Comparison of ENCODE assay signal across 8 cellular contexts in genomic region chr12:123269980-123270379, GRCh38. TPM values are rescaled to one million over a fixed set of nuclear protein-coding genes. Genes with fewer than 3 reads are reported as not detected.
A peak's percentile ranks its signal among the peaks of the same experiment; 100 is the strongest.
DNase-seq lines count a peak whose midpoint lies in the region; ATAC-seq lines count a peak whose summit lies in the region.

No MANE protein-coding gene starts in this region.

- peak in 1 of 2 donors; percentile 27 for DNase-seq in activated T-cell treated with anti-CD3 and anti-CD28 coated beads, Interleukin-2, amount 50 U/mL, for 72 hours
- no peak for DNase-seq in activated T-cell treated with anti-CD3 and anti-CD28 coated beads for 4 hours
- DNase-seq in iPS DF 6.9 (ENCODE audit: low read depth, low spot score): no peak
- DNase-seq in skeletal muscle cell (ENCODE audit: low read depth): no peak
- DNase-seq in NCI-H2196 (lab: John Stamatoyannopoulos, UW; ENCODE audit: unreplicated experiment): no peak
- DNase-seq in hippocampal formation (lab: John Stamatoyannopoulos, UW): no peak
- no peak for DNase-seq in cerebellum (ENCODE audit: low spot score)

- H3K27me3 ChIP-seq in iPS DF 6.9 (ENCODE audit: control insufficient read depth, insufficient read depth, low read length): no peaks in the 10 kb centered on the region

- no peak for ATAC-seq in activated T-cell treated with anti-CD3 and anti-CD28 coated beads, Interleukin-2, amount 50 U/mL, for 72 hours (replicated peaks in 1 of 2)
- no peak for ATAC-seq in activated T-helper 17 cell treated with anti-CD3 and anti-CD28 coated beads, Interleukin-2, amount 50 U/mL, for 72 hours (replicated peaks)

- peaks cover 0 to 1% of the 10 kb centered on the region in 2 donors for H3K36me3 Mint-ChIP-seq in activated T-cell treated with anti-CD3 and anti-CD28 coated beads, Interleukin-2, amount 50 U/mL, for 72 hours (ENCODE audit: insufficient read depth in 2 of 2)
- no peaks in the 10 kb centered on the region for H3K36me3 Mint-ChIP-seq in activated T-helper 17 cell treated with anti-CD3 and anti-CD28 coated beads, Interleukin-2, amount 50 U/mL, for 72 hours (ENCODE audit: low read depth)

- H3K4me1 Mint-ChIP-seq in activated T-cell treated with anti-CD3 and anti-CD28 coated beads, Interleukin-2, amount 50 U/mL, for 72 hours (ENCODE audit: low read depth): peaks cover 28% of the 10 kb centered on the region
- H3K4me1 Mint-ChIP-seq in activated T-helper 17 cell treated with anti-CD3 and anti-CD28 coated beads, Interleukin-2, amount 50 U/mL, for 72 hours: no peaks in the 10 kb centered on the region

- H3K36me3 ChIP-seq in iPS DF 6.9 (ENCODE audit: control insufficient read depth, insufficient read depth, low read length): 0 out of 2 replicates have a peak, but pooled peaks cover 8% of the 10 kb centered on the region

- H3K27me3 Mint-ChIP-seq in activated T-cell treated with anti-CD3 and anti-CD28 coated beads, Interleukin-2, amount 50 U/mL, for 72 hours (ENCODE audit: low read depth): no peaks in the 10 kb centered on the region
- H3K27me3 Mint-ChIP-seq in activated T-helper 17 cell treated with anti-CD3 and anti-CD28 coated beads, Interleukin-2, amount 50 U/mL, for 72 hours: no peaks in the 10 kb centered on the region

- H3K27ac ChIP-seq in iPS DF 6.9 (ENCODE audit: low read length): no peak overlapping the region

- H3K9me3 Mint-ChIP-seq in activated T-cell treated with anti-CD3 and anti-CD28 coated beads, Interleukin-2, amount 50 U/mL, for 72 hours: no peaks in the 10 kb centered on the region
- H3K9me3 Mint-ChIP-seq in activated T-helper 17 cell treated with anti-CD3 and anti-CD28 coated beads, Interleukin-2, amount 50 U/mL, for 72 hours: no peaks in the 10 kb centered on the region

- H3K4me3 ChIP-seq in iPS DF 6.9 (ENCODE audit: low read length) (peak overlapping the region; percentile 92), skeletal muscle cell (ENCODE audit: low read depth, low read length) (peak overlapping the region; percentile 82)

- no peaks in the 10 kb centered on the region for H3K9me3 ChIP-seq in iPS DF 6.9 (ENCODE audit: control insufficient read depth, insufficient read depth, low read length)

- no CpG with 5 or more reads among the region's 10 CpGs for WGBS in iPS DF 6.9 (ENCODE audit: insufficient coverage, insufficient read length)

- H3K4me3 Mint-ChIP-seq in activated T-cell treated with anti-CD3 and anti-CD28 coated beads, Interleukin-2, amount 50 U/mL, for 72 hours: peak overlapping the region; percentile 88 to 89
- H3K4me3 Mint-ChIP-seq in activated T-helper 17 cell treated with anti-CD3 and anti-CD28 coated beads, Interleukin-2, amount 50 U/mL, for 72 hours: peak overlapping the region; percentile 84

- peaks cover 14% of the 10 kb centered on the region for H3K4me1 ChIP-seq in iPS DF 6.9 (ENCODE audit: control insufficient read depth, insufficient read depth, low read length)

- H3K27ac Mint-ChIP-seq in activated T-cell treated with anti-CD3 and anti-CD28 coated beads, Interleukin-2, amount 50 U/mL, for 72 hours: no peak overlapping the region
- peak overlapping the region; percentile 68 for H3K27ac Mint-ChIP-seq in activated T-helper 17 cell treated with anti-CD3 and anti-CD28 coated beads, Interleukin-2, amount 50 U/mL, for 72 hours

RNA-seq across cellular contexts. Expression of gene CDK2AP1, which starts 1.7 kb away (rescaled TPM):
- total RNA-seq in activated T-cell treated with anti-CD3 and anti-CD28 coated beads, Interleukin-2, amount 50 U/mL, for 72 hours: 10 to 100 TPM; 37.8 to 40.0 TPM
- total RNA-seq in activated T-helper 17 cell treated with anti-CD3 and anti-CD28 coated beads, Interleukin-2, amount 50 U/mL, for 72 hours: 10 to 100 TPM; 25.1 to 41.9 TPM
- total RNA-seq in cerebellum: 84.7 TPM

RNA-seq across cellular contexts. Expression of gene MTRFR, which starts 36.7 kb away (rescaled TPM):
- 10 to 100 TPM; 34.0 to 36.6 TPM for total RNA-seq in activated T-cell treated with anti-CD3 and anti-CD28 coated beads, Interleukin-2, amount 50 U/mL, for 72 hours
- total RNA-seq in activated T-helper 17 cell treated with anti-CD3 and anti-CD28 coated beads, Interleukin-2, amount 50 U/mL, for 72 hours: 10 to 100 TPM; 26.8 to 32.3 TPM
- total RNA-seq in cerebellum: 13.0 TPM

RNA-seq across cellular contexts. Expression of gene MPHOSPH9, which starts 37.0 kb away (rescaled TPM):
- 100 to 1,000 TPM; 104 to 121 TPM for total RNA-seq in activated T-cell treated with anti-CD3 and anti-CD28 coated beads, Interleukin-2, amount 50 U/mL, for 72 hours
- total RNA-seq in activated T-helper 17 cell treated with anti-CD3 and anti-CD28 coated beads, Interleukin-2, amount 50 U/mL, for 72 hours: 10 to 100 TPM; 72.3 to 77.1 TPM
- 95.9 TPM for total RNA-seq in cerebellum
